Comparison of ENCODE assay signal across 9 cellular contexts in the genomic region with DNA sequence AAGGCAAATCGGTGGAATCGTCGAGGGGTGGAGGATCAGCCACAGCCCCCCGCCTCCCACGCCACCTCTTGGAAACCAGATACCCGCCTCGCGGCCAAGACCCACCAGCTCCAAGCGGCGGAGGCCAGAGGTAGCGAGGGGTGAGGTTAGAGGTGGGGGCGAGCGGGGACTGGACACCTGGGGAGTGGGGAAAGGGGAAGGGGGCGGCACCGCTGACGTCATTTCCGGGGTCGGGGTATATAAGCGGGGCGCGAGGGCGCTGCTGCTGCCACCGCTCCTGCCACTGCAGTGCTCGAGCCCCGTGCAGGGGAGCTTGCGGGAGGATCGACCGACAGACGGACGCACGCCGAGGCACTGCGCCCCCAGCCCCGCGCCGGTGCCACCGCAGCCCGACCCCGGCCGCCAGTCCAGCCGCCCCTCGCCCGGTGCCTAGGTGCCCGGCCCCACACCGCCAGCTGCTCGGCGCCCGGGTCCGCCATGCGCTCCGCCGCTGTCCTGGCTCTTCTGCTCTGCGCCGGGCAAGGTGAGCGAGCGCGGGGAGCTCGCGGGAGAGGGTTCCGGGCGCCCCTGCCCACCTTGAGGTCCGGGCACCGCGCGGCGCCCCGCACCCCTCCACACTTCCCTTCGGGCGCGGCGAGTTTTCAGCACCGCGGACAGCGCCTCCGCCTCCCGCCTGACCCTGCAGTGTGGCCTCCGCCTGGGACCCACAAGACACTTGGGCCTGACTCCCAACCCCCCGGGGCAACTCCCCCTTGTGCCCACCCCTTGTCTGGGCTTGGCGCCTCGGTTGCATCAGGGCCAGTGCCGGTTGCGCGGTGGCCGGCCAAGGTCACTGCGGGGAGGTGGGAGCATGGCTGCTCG. TPM values are rescaled to one million over a fixed set of nuclear protein-coding genes. Genes with fewer than 3 reads are reported as not detected.
A peak's percentile ranks its signal among the peaks of the same experiment; 100 is the strongest.
DNase-seq lines count a peak whose midpoint lies in the region; ATAC-seq, FAIRE-seq and TF ChIP-seq lines count a peak whose summit lies in the region.
"Had no signal": no experiment of that assay in that cellular context is flagged by ENCODE, and none has a peak within 500 bp of the region (broad histone marks: within the 10 kb centered on the region; RNA-seq: fewer than 3 reads in every experiment).

A gene with protein sequence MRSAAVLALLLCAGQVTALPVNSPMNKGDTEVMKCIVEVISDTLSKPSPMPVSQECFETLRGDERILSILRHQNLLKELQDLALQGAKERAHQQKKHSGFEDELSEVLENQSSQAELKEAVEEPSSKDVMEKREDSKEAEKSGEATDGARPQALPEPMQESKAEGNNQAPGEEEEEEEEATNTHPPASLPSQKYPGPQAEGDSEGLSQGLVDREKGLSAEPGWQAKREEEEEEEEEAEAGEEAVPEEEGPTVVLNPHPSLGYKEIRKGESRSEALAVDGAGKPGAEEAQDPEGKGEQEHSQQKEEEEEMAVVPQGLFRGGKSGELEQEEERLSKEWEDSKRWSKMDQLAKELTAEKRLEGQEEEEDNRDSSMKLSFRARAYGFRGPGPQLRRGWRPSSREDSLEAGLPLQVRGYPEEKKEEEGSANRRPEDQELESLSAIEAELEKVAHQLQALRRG (plus strand): TSS at position 268 of the 861 bp plus-strand sequence. CDS start 210 bp downstream, at position 478.

- TF ChIP-seq CTCF in CD14-positive monocyte (IDR thresholded peaks at IDR 0.05) (no peak), hepatocyte (IDR thresholded peaks at IDR 0.05; ENCODE audit: poor library complexity) (no peak), coronary artery (IDR thresholded peaks at IDR 0.05) (no peak)

- no peak for FAIRE-seq in HTR-8/SVneo (lab: Jason Lieb, UNC)
- FAIRE-seq: endometrium had no signal

- H3K4me3 Mint-ChIP-seq in CD14-positive monocyte: peak within 1 kb of the TSS; percentile 16 to 71
- no peak within 1 kb of the TSS for H3K4me3 Mint-ChIP-seq in activated naive CD8-positive, alpha-beta T cell treated with anti-CD3 and anti-CD28 coated beads, Interleukin-2, amount 10 ng/mL, durations not matched to agents 7 days and 5 days

- H3K27ac ChIP-seq in hepatocyte (no peak within 1 kb of the TSS), coronary artery (no peak within 1 kb of the TSS)

- H3K36me3 ChIP-seq in hepatocyte (replicated peaks; ENCODE audit: insufficient read depth, low read depth): no peaks in the 10 kb centered on the region

- H3K4me1 ChIP-seq in hepatocyte (ENCODE audit: insufficient read depth): no peaks in the 10 kb centered on the region

- peak within 1 kb of the TSS; percentile 76 for H3K4me2 ChIP-seq in hepatocyte

- intact Hi-C loops in CD14-positive monocyte (cut with micrococcal nuclease): no loop called here

- peaks cover 16 to 45% (median 36%) of the 10 kb centered on the region in 3 donors for H3K27me3 Mint-ChIP-seq in CD14-positive monocyte (ENCODE audit: low read depth in 3 of 3)
- H3K27me3 Mint-ChIP-seq in activated naive CD8-positive, alpha-beta T cell treated with anti-CD3 and anti-CD28 coated beads, Interleukin-2, amount 10 ng/mL, durations not matched to agents 7 days and 5 days: peaks cover 12% of the 10 kb centered on the region

- H3K9me2 ChIP-seq in hepatocyte (replicated peaks; ENCODE audit: insufficient read depth): no peaks in the 10 kb centered on the region

- H3K79me2 ChIP-seq in hepatocyte: no peaks in the 10 kb centered on the region

- no peak within 1 kb of the TSS for H3K27ac Mint-ChIP-seq in CD14-positive monocyte
- H3K27ac Mint-ChIP-seq in activated naive CD8-positive, alpha-beta T cell treated with anti-CD3 and anti-CD28 coated beads, Interleukin-2, amount 10 ng/mL, durations not matched to agents 7 days and 5 days: no peak within 1 kb of the TSS

- no peak for DNase-seq in CD14-positive monocyte (ENCODE audit: low spot score)
- peak; percentile 59 for DNase-seq in HTR-8/SVneo (ENCODE audit: insufficient read length, low spot score)
- peak; percentile 23 for DNase-seq in RPMI7951 (ENCODE audit: low read depth)
- peak; percentile 84 for DNase-seq in activated naive CD8-positive, alpha-beta T cell treated with anti-CD3 and anti-CD28 coated beads, Interleukin-2, amount 10 ng/mL, durations not matched to agents 7 days and 5 days
- peak; percentile 86 for DNase-seq in hepatocyte (ENCODE audit: low spot score)
- peak; percentile 52 for DNase-seq in stimulated activated CD4-positive, alpha-beta T cell treated with anti-CD3 and anti-CD28 coated beads, Interleukin-15, amount 100 ng/mL, for 24 hours
- no peak for DNase-seq in coronary artery (ENCODE audit: low spot score)

- H3K9me3 ChIP-seq in hepatocyte (ENCODE audit: low read depth): no peaks in the 10 kb centered on the region

- no peaks in the 10 kb centered on the region for H3K4me1 Mint-ChIP-seq in CD14-positive monocyte
- peaks cover 3% of the 10 kb centered on the region for H3K4me1 Mint-ChIP-seq in activated naive CD8-positive, alpha-beta T cell treated with anti-CD3 and anti-CD28 coated beads, Interleukin-2, amount 10 ng/mL, durations not matched to agents 7 days and 5 days

- no peak within 1 kb of the TSS for H3K4me3 ChIP-seq in hepatocyte
- no peak within 1 kb of the TSS for H3K4me3 ChIP-seq in coronary artery

- H3K36me3 Mint-ChIP-seq in CD14-positive monocyte: no peaks in the 10 kb centered on the region
- no peaks in the 10 kb centered on the region for H3K36me3 Mint-ChIP-seq in activated naive CD8-positive, alpha-beta T cell treated with anti-CD3 and anti-CD28 coated beads, Interleukin-2, amount 10 ng/mL, durations not matched to agents 7 days and 5 days

- peak; percentile 87 for ATAC-seq in activated naive CD8-positive, alpha-beta T cell treated with anti-CD3 and anti-CD28 coated beads, Interleukin-2, amount 10 ng/mL, durations not matched to agents 7 days and 5 days (ENCODE audit: low read depth)
- no peak for ATAC-seq in HG02870 (IDR thresholded peaks at IDR 0.05; ENCODE audit: unreplicated experiment)

- no peak within 1 kb of the TSS for H2AFZ ChIP-seq in hepatocyte

- H3K9me3 Mint-ChIP-seq in CD14-positive monocyte: peaks cover 0 to 5% (median 0%) of the 10 kb centered on the region in 7 donors
- no peaks in the 10 kb centered on the region for H3K9me3 Mint-ChIP-seq in activated naive CD8-positive, alpha-beta T cell treated with anti-CD3 and anti-CD28 coated beads, Interleukin-2, amount 10 ng/mL, durations not matched to agents 7 days and 5 days

- 5% methylated on average over 35 of the region's 86 CpGs for WGBS in hepatocyte (ENCODE audit: low lambda C conversion rate, missing lambda C conversion rate)

- no peaks in the 10 kb centered on the region for H4K20me1 ChIP-seq in hepatocyte (ENCODE audit: insufficient read depth, poor library complexity, severe bottlenecking)

- H3K27me3 ChIP-seq in hepatocyte: peaks cover 36% of the 10 kb centered on the region

- POLR2A ChIA-PET in activated naive CD8-positive, alpha-beta T cell treated with anti-CD3 and anti-CD28 coated beads, Interleukin-2, amount 10 ng/mL, durations not matched to agents 7 days and 5 days (lab: Charles Lee): no interaction called here

RNA-seq across cellular contexts. Expression of the gene that starts here (rescaled TPM):
- not detected for polyA plus RNA-seq in CD14-positive monocyte
- total RNA-seq in RPMI7951 (2014; rRNA removed; shearing (Covaris generic)): not detected in 2 replicates
- total RNA-seq in activated naive CD8-positive, alpha-beta T cell treated with anti-CD3 and anti-CD28 coated beads, Interleukin-2, amount 10 ng/mL, durations not matched to agents 7 days and 5 days: not detected
- 48.2 and 61.3 TPM in 2 replicates for total RNA-seq in hepatocyte
- polyA plus RNA-seq in hepatocyte: 40.5 and 86.5 TPM in 2 replicates

Comparison
In these comparisons a context has a peak if more than half of its experiments do, and no peak if none do; other contexts are left out.
1. RNA of the gene that starts here (total RNA-seq): 48.2 to 61.3 TPM in hepatocyte; not detected in RPMI7951 and not detected in activated naive CD8-positive, alpha-beta T cell treated with anti-CD3 and anti-CD28 coated beads, Interleukin-2, amount 10 ng/mL, durations not matched to agents 7 days and 5 days; every median in the first group is over 10 times any median in the second.
2. RNA of the gene that starts here (polyA plus RNA-seq): 40.5 to 86.5 TPM in hepatocyte; not detected in CD14-positive monocyte; every median in the first group is over 10 times any median in the second.
3. Peak in DNase-seq in RPMI7951; RNA of the gene not detected or under 1 TPM.
4. Peak in DNase-seq and ATAC-seq in activated naive CD8-positive, alpha-beta T cell treated with anti-CD3 and anti-CD28 coated beads, Interleukin-2, amount 10 ng/mL, durations not matched to agents 7 days and 5 days; RNA of the gene not detected or under 1 TPM.
5. DNase-seq: peak in HTR-8/SVneo (single experiment), hepatocyte (single experiment) and stimulated activated CD4-positive, alpha-beta T cell treated with anti-CD3 and anti-CD28 coated beads, Interleukin-15, amount 100 ng/mL, for 24 hours (single experiment); none in CD14-positive monocyte (single experiment) and coronary artery (single experiment).